Comparison of ENCODE assay signal across 15 cellular contexts in the genomic region with DNA sequence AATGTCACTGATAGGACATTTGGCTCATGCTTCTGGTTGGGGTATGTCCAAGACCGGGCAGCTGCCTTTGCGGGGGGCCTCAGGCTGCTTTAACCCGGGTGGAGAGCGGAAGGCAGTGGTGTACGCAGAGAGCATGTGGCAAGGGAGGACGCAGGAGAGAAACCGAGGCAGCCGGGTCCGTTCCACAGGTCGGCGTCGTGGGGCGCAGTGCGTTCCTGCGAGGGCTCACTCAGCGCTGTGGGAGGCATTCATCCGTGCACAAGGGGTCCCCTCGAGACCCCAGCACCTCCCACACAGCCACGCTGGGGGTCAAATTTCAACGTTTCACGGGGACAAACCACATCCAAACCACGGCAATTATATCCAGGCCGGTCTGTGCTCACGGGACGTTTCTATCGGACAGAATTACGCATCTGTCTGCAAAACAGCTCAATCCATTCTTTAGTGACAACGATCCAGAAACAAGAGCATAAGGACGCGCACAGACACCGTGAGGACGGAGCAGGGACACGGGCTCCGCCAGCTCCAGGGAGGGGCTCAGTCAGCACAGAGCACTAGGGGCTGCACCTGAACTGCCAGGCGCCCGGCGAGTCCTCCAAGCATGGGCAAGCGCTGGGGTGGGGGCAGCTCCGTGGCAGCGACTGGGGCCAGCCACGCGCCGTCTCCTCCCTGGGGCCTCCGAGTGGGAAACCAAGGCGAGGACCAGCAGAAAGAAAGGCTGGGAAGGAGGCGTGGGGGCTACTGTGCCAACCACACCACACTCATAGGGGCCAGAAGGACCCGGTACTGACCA.
"Had no signal": no experiment of that assay in that cellular context is flagged by ENCODE, and none has a peak within 500 bp of the region (broad histone marks: within the 10 kb centered on the region; RNA-seq: fewer than 3 reads in every experiment).

No MANE protein-coding gene starts in this region.

- ATAC-seq: activated naive CD8-positive, alpha-beta T cell treated with anti-CD3 and anti-CD28 coated beads, Interleukin-2, amount 50 U/mL, for 24 hours; mucosa of descending colon; naive thymus-derived CD8-positive, alpha-beta T cell had no signal

- H3K27ac ChIP-seq: right atrium auricular region, skin epidermis, tibial nerve had no signal

- H3K4me3 ChIP-seq: mucosa of descending colon, right atrium auricular region, skin epidermis, tibial nerve had no signal

- H3K27me3 ChIP-seq: right atrium auricular region, tibial nerve had no signal

- H3K4me1 ChIP-seq: right atrium auricular region, tibial nerve had no signal

- H3K36me3 ChIP-seq: right atrium auricular region, tibial nerve had no signal

- H3K9me3 ChIP-seq: mucosa of descending colon, right atrium auricular region, SK-N-SH, tibial nerve had no signal

- DNase-seq: activated naive CD4-positive, alpha-beta T cell; activated naive CD8-positive, alpha-beta T cell treated with anti-CD3 and anti-CD28 coated beads, Interleukin-2, amount 50 U/mL, for 24 hours; aorta; cerebellar nuclear complex; naive thymus-derived CD8-positive, alpha-beta T cell; nucleus accumbens; SK-N-SH; stimulated activated CD4-positive, alpha-beta T cell treated with anti-CD3 and anti-CD28 coated beads, Interleukin-15, amount 100 ng/mL, for 24 hours; stimulated activated CD4-positive, alpha-beta T cell treated with anti-CD3 and anti-CD28 coated beads, Interleukin-4, amount 100 ng/mL, for 1 hour; stimulated activated naive B cell treated with anti-CD40 and anti-IgM and Interleukin-4, amounts not matched to agents 10 μg/mL and 1 μg/mL and 100 μg/mL, for 72 hours; T-helper 1 cell had no signal
